In genomic region chr20:46690219-46691111, GRCh38 we compare ENCODE assay signal across 1 cellular context.
TF ChIP-seq lines count a peak whose summit lies in the region.

No MANE protein-coding gene starts in this region.

TF ChIP-seq in K562, 482 proteins besides CTCF, POLR2A, EP300 and RAD21 (continued from another document):
- peak; percentile 86 for TF ChIP-seq PRDM10 (IDR thresholded peaks at IDR 0.05; ENCODE audit: partially characterized antibody)
- TF ChIP-seq KHSRP (IDR thresholded peaks at IDR 0.05), result no peak
- peak; percentile 53; the same call in 1 of the 2 replicates for TF ChIP-seq EP400 (IDR thresholded peaks at IDR 0.05)
